Comparison of ENCODE assay signal across 1 cellular context in the genomic region with DNA sequence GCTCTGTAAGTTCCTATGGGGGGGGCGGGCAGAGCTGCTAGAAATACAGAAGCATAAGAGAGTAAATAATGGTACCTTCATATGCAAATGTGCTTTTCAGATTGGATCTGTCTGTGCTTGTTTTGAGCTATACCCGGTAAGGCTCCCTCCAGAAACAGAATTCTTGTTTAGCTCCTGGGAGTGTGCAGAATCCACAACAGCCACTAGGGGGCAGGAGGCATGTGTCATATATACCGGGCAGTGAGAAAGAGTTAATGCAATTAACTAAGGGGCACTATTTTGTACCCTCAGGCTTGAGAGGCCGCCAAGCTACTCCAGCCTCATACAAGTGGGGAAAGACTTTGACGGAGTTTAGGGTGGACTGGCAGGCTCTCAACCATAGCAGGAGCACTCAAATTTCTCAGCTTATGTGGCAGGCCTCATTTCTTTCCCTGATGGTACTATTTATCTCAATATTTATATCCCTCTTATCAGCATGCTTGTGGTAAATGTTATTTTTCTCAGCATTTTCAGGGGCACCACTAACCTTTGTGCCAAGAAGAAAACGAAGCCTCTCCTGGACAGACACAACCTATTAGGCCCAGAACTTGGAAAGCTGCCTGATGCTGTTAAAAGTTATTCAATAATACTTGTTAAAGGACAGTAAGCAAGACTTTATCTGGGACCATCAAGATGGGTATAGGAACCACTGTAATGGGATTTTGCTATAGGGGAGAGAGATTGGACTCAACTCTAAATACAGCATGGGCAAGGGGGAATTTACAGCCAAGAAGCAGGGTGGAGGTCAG.
TF ChIP-seq lines count a peak whose summit lies in the region.

No MANE protein-coding gene starts in this region.

TF ChIP-seq in HepG2, 621 proteins besides CTCF, POLR2A, EP300 and RAD21 (continued from another document):
- 0 out of 4 replicates have a peak, but pooled peaks of 1 of the 2 experiments have one; percentile 38 for TF ChIP-seq KLF16 (CRISPR knock-in tag; IDR thresholded peaks at IDR 0.05)
- peak; percentile 53 for TF ChIP-seq XRCC5 (optimal IDR thresholded peaks at IDR 0.05; ENCODE audit: low read length)
- TF ChIP-seq, protein P1, sequence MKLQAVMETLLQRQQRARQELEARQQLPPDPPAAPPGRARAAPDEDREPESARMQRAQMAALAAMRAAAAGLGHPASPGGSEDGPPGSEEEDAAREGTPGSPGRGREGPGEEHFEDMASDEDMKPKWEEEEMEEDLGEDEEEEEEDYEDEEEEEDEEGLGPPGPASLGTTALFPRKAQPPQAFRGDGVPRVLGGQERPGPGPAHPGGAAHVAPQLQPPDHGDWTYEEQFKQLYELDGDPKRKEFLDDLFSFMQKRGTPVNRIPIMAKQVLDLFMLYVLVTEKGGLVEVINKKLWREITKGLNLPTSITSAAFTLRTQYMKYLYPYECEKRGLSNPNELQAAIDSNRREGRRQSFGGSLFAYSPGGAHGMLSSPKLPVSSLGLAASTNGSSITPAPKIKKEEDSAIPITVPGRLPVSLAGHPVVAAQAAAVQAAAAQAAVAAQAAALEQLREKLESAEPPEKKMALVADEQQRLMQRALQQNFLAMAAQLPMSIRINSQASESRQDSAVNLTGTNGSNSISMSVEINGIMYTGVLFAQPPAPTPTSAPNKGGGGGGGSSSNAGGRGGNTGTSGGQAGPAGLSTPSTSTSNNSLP (IDR thresholded peaks at IDR 0.05; ENCODE audit: low read depth, low read length), result 0 out of 2 replicates have a peak, but pooled peaks have one; percentile 45
- no peak for TF ChIP-seq MTF1 (CRISPR knock-in tag; IDR thresholded peaks at IDR 0.05)
- no peak for TF ChIP-seq ATAD3A (CRISPR knock-in tag; IDR thresholded peaks at IDR 0.05)
- peak; percentile 97 for TF ChIP-seq ZNF652 (CRISPR knock-in tag; IDR thresholded peaks at IDR 0.05; ENCODE audit: borderline replicate concordance, low read depth)
- TF ChIP-seq GATAD2A (CRISPR knock-in tag; IDR thresholded peaks at IDR 0.05), result peak; percentile 29; the same call in 1 of the 2 replicates
- peak; percentile 94 for TF ChIP-seq MIXL1 (CRISPR knock-in tag; IDR thresholded peaks at IDR 0.05)
